In the genomic region with DNA sequence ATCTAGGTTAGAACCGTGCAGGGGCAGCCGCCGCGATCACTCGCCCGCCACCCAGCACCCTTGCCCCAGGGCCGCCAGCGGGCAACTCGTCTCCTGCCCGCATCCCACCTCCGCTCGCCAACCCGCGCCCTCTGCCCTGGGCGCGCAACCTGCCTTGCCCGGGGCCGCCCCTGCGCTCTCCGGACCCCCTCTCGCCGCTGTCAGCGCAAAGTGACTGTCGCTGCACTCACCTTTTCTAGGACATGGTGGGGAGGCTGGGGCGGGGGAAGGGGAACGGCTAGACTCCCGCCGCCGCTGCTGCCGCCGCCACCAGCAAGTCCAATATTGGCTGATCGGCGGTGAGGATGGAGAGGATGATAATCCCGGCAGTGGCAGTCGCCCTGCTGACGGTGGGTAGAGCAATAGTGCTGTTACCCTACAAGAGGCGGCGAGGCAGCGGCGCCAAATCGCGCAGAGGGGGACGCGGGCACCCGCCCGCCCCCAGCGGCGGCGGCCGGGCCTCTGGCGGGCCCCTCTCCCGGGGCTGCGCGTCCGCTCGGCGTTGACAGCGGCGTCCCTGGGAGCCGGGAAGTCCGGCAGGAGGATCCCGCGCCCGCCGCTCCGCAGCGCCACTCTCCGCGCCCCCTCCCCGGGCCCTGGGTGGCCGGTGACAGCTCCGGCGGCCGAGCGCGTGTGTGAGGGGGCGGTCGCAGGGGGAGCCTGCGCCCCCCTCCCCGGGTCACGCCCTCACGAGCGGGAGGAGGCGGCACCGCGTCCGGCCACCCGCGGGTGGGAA, we compare ENCODE assay signal across 8 cellular contexts. TPM values are rescaled to one million over a fixed set of nuclear protein-coding genes. Genes with fewer than 3 reads are reported as not detected.
DNase-seq lines count a peak whose midpoint lies in the region; ATAC-seq, FAIRE-seq and TF ChIP-seq lines count a peak whose summit lies in the region.

No MANE protein-coding gene starts in this region.

- no peak for DNase-seq in GM12864 (ENCODE audit: low read depth)
- peak in 1 of 4 experiments; percentile 7 for DNase-seq in K562 (ENCODE audit: extremely low read depth in 1 of 4, low spot score in 3 of 4)
- DNase-seq in kidney: peak; percentile 79
- DNase-seq in spleen: peak; percentile 91
- no peak for DNase-seq in DMS153 (lab: John Stamatoyannopoulos, UW)
- DNase-seq in NCI-H446 (lab: John Stamatoyannopoulos, UW): no peak

- H3K9ac ChIP-seq in K562 (ENCODE audit: insufficient read depth in 1 of 2, low read depth in 2 of 2, low read length in 2 of 2) (no peak overlapping the region), kidney (ENCODE audit: low read length in 2 of 2) (peak overlapping the region; percentile 52 to 97)

- no peak overlapping the region for H3K27ac ChIP-seq in K562 (ENCODE audit: extremely low read depth, low read depth, low read length)
- H3K27ac ChIP-seq in kidney (ENCODE audit: low read depth in 2 of 2, low read length in 2 of 2): peak overlapping the region; percentile 81 to 84
- peak overlapping the region; percentile 77 to 98 (median 95) for H3K27ac ChIP-seq in spleen

- no peak overlapping the region for H3K27ac Mint-ChIP-seq in T-helper 1 cell treated with Interleukin-12 subunit alpha and Interleukin-12 subunit beta and Interleukin-4 antibody, amounts not matched to agents 30 μg/mL and 1 μg/mL, for 36 hours

- H3K27me3 ChIP-seq in K562 (ENCODE audit: control insufficient read depth in 2 of 2, insufficient read depth in 2 of 2, low read length in 2 of 2) (peaks cover 0 to 8% of the 10 kb centered on the region in 2 experiments; a peak in 1 of 5 replicates), spleen (replicated peaks in 1 of 7) (peaks cover 0 to 50% (median 0%) of the 10 kb centered on the region in 7 donors)

- peak overlapping the region; percentile 80 for H3K4me3 Mint-ChIP-seq in T-helper 1 cell treated with Interleukin-12 subunit alpha and Interleukin-12 subunit beta and Interleukin-4 antibody, amounts not matched to agents 30 μg/mL and 1 μg/mL, for 36 hours

- no peak overlapping the region for H2AFZ ChIP-seq in K562 (ENCODE audit: low read depth, low read length)

- H3K9me3 ChIP-seq in K562 (replicated peaks; ENCODE audit: control insufficient read depth, insufficient read depth, low read depth, low read length) (no peaks in the 10 kb centered on the region), kidney (ENCODE audit: control insufficient read depth in 1 of 2, low read length in 2 of 2) (no peaks in the 10 kb centered on the region), spleen (no peaks in the 10 kb centered on the region)

- H4K20me1 ChIP-seq in K562 (replicated peaks; ENCODE audit: control insufficient read depth, insufficient read depth, low read length): no peaks in the 10 kb centered on the region

- TF ChIP-seq RAD21 in K562 (CRISPR knock-in tag; conservative IDR thresholded peaks at IDR 0.05 in 1 of 2, IDR thresholded peaks at IDR 0.05 in 1 of 2): no peak

- POLR2A ChIA-PET in K562 (lab: Yijun Ruan, JAX): no interaction called here

- H3K4me3 ChIP-seq in GM12864 (ENCODE audit: low read depth, low read length): peak overlapping the region; percentile 61
- H3K4me3 ChIP-seq in K562: peak overlapping the region; percentile 27; the same call in 1 of the 2 replicates
- peak overlapping the region; percentile 84 to 97 for H3K4me3 ChIP-seq in kidney (ENCODE audit: low read length in 2 of 2)
- peak overlapping the region; percentile 76 to 96 (median 94) for H3K4me3 ChIP-seq in spleen

- TF ChIP-seq CTCF in GM12864 (IDR thresholded peaks at IDR 0.05; ENCODE audit: low read depth, low read length, missing control alignments) (no peak), K562 (IDR thresholded peaks at IDR 0.05 in 2 of 3, conservative IDR thresholded peaks at IDR 0.05 in 1 of 3; ENCODE audit: insufficient read depth in 2 of 3, low read depth in 1 of 3, low read length in 3 of 3) (no peak), kidney (IDR thresholded peaks at IDR 0.05; ENCODE audit: borderline replicate concordance, extremely low read depth, insufficient read depth) (no peak), spleen (IDR thresholded peaks at IDR 0.05 in 8 of 11, conservative IDR thresholded peaks at IDR 0.05 in 3 of 11) (no peak)

- no peaks in the 10 kb centered on the region for H3K36me3 ChIP-seq in K562 (ENCODE audit: control insufficient read depth, insufficient read depth, low read length)
- no peaks in the 10 kb centered on the region for H3K36me3 ChIP-seq in kidney (ENCODE audit: control insufficient read depth in 1 of 2, insufficient read depth in 2 of 2, low read length in 2 of 2)
- no peaks in the 10 kb centered on the region for H3K36me3 ChIP-seq in spleen

- H3K4me1 ChIP-seq in K562 (replicated peaks in 1 of 2; ENCODE audit: control insufficient read depth in 2 of 2, insufficient read depth in 2 of 2, low read length in 2 of 2) (peaks cover 0 to 34% of the 10 kb centered on the region in 2 experiments; a peak in 2 of 5 replicates), kidney (ENCODE audit: control insufficient read depth in 1 of 2, insufficient read depth in 1 of 2, low read depth in 1 of 2, low read length in 2 of 2) (peaks cover 0 to 7% of the 10 kb centered on the region in 2 donors), spleen (peaks cover 8 to 74% (median 50%) of the 10 kb centered on the region in 6 donors)

- H3K79me2 ChIP-seq in K562 (ENCODE audit: control insufficient read depth, insufficient read depth, low read length): no peaks in the 10 kb centered on the region

- no TSS peak for BruUV-seq in K562 (replicated peaks; lab: Mats Ljungman, UMichigan)

- no peak for ATAC-seq in K562
- ATAC-seq in GM21576 (IDR thresholded peaks at IDR 0.05; ENCODE audit: unreplicated experiment): no peak

- H3K27me3 Mint-ChIP-seq in T-helper 1 cell treated with Interleukin-12 subunit alpha and Interleukin-12 subunit beta and Interleukin-4 antibody, amounts not matched to agents 30 μg/mL and 1 μg/mL, for 36 hours (ENCODE audit: low read depth): peaks cover 72% of the 10 kb centered on the region

- CTCF ChIA-PET in K562 (lab: Yijun Ruan, JAX; ENCODE audit: low intra/inter-chr PET ratio): no interaction called here

- FAIRE-seq in K562 (lab: Jason Lieb, UNC) (no peak), kidney (lab: Jason Lieb, UNC) (no peak)

- intact Hi-C loops in K562 (cut with micrococcal nuclease): no loop called here
- intact Hi-C loops in kidney (cut with DNase I): no loop called here
- intact Hi-C loops in spleen (cut with DNase I; ENCODE audit: low total_unique reads): loop anchor here (10.0 kb wide), 1 partner anchor 380 kb away; no protein-coding TSS in a partner anchor

- no peak for TF ChIP-seq EP300 in K562 (IDR thresholded peaks at IDR 0.05; ENCODE audit: low read length)

- no peak overlapping the region for H3K4me2 ChIP-seq in K562 (ENCODE audit: insufficient read depth, low read length)

- H3K9me3 Mint-ChIP-seq in T-helper 1 cell treated with Interleukin-12 subunit alpha and Interleukin-12 subunit beta and Interleukin-4 antibody, amounts not matched to agents 30 μg/mL and 1 μg/mL, for 36 hours: no peaks in the 10 kb centered on the region

- peaks cover 2% of the 10 kb centered on the region for H3K36me3 Mint-ChIP-seq in T-helper 1 cell treated with Interleukin-12 subunit alpha and Interleukin-12 subunit beta and Interleukin-4 antibody, amounts not matched to agents 30 μg/mL and 1 μg/mL, for 36 hours (ENCODE audit: low read depth)

- H3K4me1 Mint-ChIP-seq in T-helper 1 cell treated with Interleukin-12 subunit alpha and Interleukin-12 subunit beta and Interleukin-4 antibody, amounts not matched to agents 30 μg/mL and 1 μg/mL, for 36 hours (ENCODE audit: low read depth): peaks cover 22% of the 10 kb centered on the region

- TF ChIP-seq POLR2A in K562 (conservative IDR thresholded peaks at IDR 0.05): no peak
- TF ChIP-seq POLR2A in spleen (IDR thresholded peaks at IDR 0.05): no peak

- in situ Hi-C loops in K562 (cut with MboI): no loop called here

- WGBS in K562 (ENCODE audit: insufficient coverage, low coverage, missing lambda C conversion rate): 14% methylated on average over 7 of the region's 89 CpGs
- WGBS in spleen, 5 donors: 0 to 1% (median 0%) methylated on average over 34 to 89 of the region's 89 CpGs

- H3K9me1 ChIP-seq in K562 (ENCODE audit: control insufficient read depth, insufficient read depth, low read length): no peaks in the 10 kb centered on the region

TF ChIP-seq in K562, 482 proteins besides CTCF, POLR2A, EP300 and RAD21 (continues in another document):
- TF ChIP-seq, protein P1, sequence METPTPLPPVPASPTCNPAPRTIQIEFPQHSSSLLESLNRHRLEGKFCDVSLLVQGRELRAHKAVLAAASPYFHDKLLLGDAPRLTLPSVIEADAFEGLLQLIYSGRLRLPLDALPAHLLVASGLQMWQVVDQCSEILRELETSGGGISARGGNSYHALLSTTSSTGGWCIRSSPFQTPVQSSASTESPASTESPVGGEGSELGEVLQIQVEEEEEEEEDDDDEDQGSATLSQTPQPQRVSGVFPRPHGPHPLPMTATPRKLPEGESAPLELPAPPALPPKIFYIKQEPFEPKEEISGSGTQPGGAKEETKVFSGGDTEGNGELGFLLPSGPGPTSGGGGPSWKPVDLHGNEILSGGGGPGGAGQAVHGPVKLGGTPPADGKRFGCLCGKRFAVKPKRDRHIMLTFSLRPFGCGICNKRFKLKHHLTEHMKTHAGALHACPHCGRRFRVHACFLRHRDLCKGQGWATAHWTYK (CRISPR knock-in tag; IDR thresholded peaks at IDR 0.05): no peak

RNA-seq across cellular contexts. Expression of a gene that starts 2.3 kb away (rescaled TPM):
- 0.62 and 1.2 TPM in 2 replicates for total RNA-seq in K562 (2011; cell fraction: chromatin; rRNA removed; ENCODE audit: low replicate concordance)
- total RNA-seq in K562 (2011; cell fraction: nucleolus; rRNA removed): 0.17 and 0.66 TPM in 2 replicates
- 0.46 and 0.73 TPM in 2 replicates for total RNA-seq in K562 (2011; cell fraction: nucleoplasm; rRNA removed)
- total RNA-seq in K562 (2014; rRNA removed) (0.05 and 0.16 TPM in 2 replicates), K562 (2014; rRNA removed; fragmentation: Illumina TruSeq; extraction: Trizol) (0.03 and 0.18 TPM in 2 replicates), K562 (2015; rRNA removed; fragmentation: Illumina TruSeq; extraction: Trizol) (0.15 and 0.18 TPM in 2 replicates), K562 (2021) (0.13 and 0.16 TPM in 2 replicates), kidney (43.4 TPM), spleen (10 to 100 TPM; 13.6 to 25.9 (median 18.2) TPM)
- polyA plus RNA-seq in K562 (2011; rRNA removed) (0.14 and 0.28 TPM in 2 replicates), K562 (2014; fragmentation: Illumina TruSeq; extraction: Trizol) (0.06 and 0.16 TPM in 2 replicates), K562 (2014; fragmentation: Nextera tagmentation; extraction: Ambion mirVana) (under 1 TPM in 1 of 2 experiments, not detected in 1; 0.01 TPM), K562 (2014; rRNA removed) (0.51 TPM in 1 of 2 replicates, not detected in the other), kidney (ENCODE audit: insufficient read depth, low read depth, low replicate concordance) (8.7 TPM), spleen (1 to 10 TPM; 1.2 to 2.5 (median 1.3) TPM)
- polyA plus RNA-seq in K562 (2011; cell fraction: cytosol; rRNA removed): 0.03 and 0.21 TPM in 2 replicates
- polyA plus RNA-seq in K562 (2011; cell fraction: nucleus; rRNA removed): 0.26 and 0.51 TPM in 2 replicates
- 0.07 and 0.24 TPM in 2 replicates for polyA plus RNA-seq in K562 (2012)
- 0.54 and 0.63 TPM in 2 replicates for polyA minus RNA-seq in K562 (2011; rRNA and poly(A)+ RNA removed)
- not detected in 2 replicates for polyA minus RNA-seq in K562 (2011; cell fraction: cytosol; rRNA and poly(A)+ RNA removed)
- polyA minus RNA-seq in K562 (2011; cell fraction: nucleus; rRNA and poly(A)+ RNA removed): 0.67 and 2.1 TPM in 2 replicates

Comparison
In these comparisons a context has a peak if more than half of its experiments do, and no peak if none do; other contexts are left out.
1. DNase-seq: peak in kidney (single experiment) and spleen (single experiment); none in GM12864 (single experiment), DMS153 (single experiment) and NCI-H446 (0 of 2).
2. H3K4me3 ChIP-seq: peak in every context shown above with its lines; median percentile 94 in spleen; 90 in kidney; 61 in GM12864; 27 in K562.
3. H3K9ac ChIP-seq: peak in kidney (2 of 2); none in K562 (0 of 2).
4. RNA of a gene that starts 2.3 kb away (total RNA-seq): 43.4 TPM in kidney (single experiment) and 13.6 to 25.9 TPM in spleen; 0.03 to 1.2 TPM in K562; every median in the first group is over 4 times any median in the second.